In the genomic region with DNA sequence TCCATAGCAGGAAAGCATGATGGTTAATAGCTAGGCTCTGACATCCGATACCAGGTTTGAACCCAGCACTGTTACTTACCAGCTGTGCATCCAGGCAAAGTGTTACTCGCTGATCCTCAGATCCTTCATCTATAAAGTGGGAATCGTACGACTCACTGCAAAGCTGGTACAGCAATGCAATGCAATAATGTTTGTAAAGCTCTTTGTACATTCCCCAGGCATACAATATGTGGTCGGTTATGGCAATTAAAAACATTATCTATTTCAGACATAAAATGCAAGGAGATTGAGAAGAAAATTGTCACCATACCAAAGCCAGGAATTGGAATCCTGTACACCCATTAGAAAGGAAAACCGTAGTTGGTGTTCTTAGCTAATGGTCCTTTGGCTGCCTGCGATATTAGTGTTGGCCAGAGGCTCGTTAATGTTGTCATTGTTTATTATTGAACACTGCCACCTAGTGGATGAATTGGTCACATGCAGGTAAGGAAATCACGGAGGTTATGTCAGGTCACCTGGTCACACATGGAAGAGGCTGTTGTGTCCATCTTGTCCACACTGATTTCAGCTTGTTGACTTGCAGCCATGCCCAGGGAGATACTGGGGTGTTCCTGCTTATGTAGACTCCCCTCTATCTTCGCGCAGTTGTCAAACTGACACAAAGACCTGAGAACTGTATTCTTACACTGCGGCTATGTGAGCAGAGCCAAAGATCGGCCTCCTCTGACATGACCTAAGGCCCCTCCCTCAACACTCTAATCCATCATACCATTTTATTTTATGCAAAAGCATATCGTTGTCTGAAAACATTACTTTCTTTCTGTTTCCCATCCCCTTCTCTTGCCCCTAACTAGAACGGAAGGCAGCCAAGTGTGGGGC, we compare ENCODE assay signal across 8 cellular contexts.
DNase-seq lines count a peak whose midpoint lies in the region; ATAC-seq and TF ChIP-seq lines count a peak whose summit lies in the region.

No MANE protein-coding gene starts in this region.

- no peak overlapping the region for H3K4me2 ChIP-seq in GM23338

- no peak for TF ChIP-seq POLR2A in vagina (IDR thresholded peaks at IDR 0.05)

- no peaks in the 10 kb centered on the region for H3F3A ChIP-seq in GM23338 (replicated peaks; ENCODE audit: low read depth)

- no peaks in the 10 kb centered on the region for H3K9me3 Mint-ChIP-seq in GM23338
- H3K9me3 Mint-ChIP-seq in activated T-helper 1 cell treated with anti-CD3 and anti-CD28 coated beads, Interleukin-12 subunit alpha, Interleukin-12 subunit beta, Interleukin-2, Interleukin-4 antibody, amounts not matched to agents 30 ng/mL and 10 ng/mL and 1 ng/mL, durations not matched to agents 14 hours and 24 hours and 36 hours = no peaks in the 10 kb centered on the region

- H3K4me3 ChIP-seq in GM23338 = no peak overlapping the region
- no peak overlapping the region for H3K4me3 ChIP-seq in fibroblast of villous mesenchyme (ENCODE audit: low read depth, low read length)
- no peak overlapping the region for H3K4me3 ChIP-seq in vagina

- H3K4me3 Mint-ChIP-seq in GM23338 = no peak overlapping the region
- no peak overlapping the region for H3K4me3 Mint-ChIP-seq in activated T-helper 1 cell treated with anti-CD3 and anti-CD28 coated beads, Interleukin-12 subunit alpha, Interleukin-12 subunit beta, Interleukin-2, Interleukin-4 antibody, amounts not matched to agents 30 ng/mL and 10 ng/mL and 1 ng/mL, durations not matched to agents 14 hours and 24 hours and 36 hours

- H3K4me1 Mint-ChIP-seq in GM23338 = peaks cover 2% of the 10 kb centered on the region
- H3K4me1 Mint-ChIP-seq in activated T-helper 1 cell treated with anti-CD3 and anti-CD28 coated beads, Interleukin-12 subunit alpha, Interleukin-12 subunit beta, Interleukin-2, Interleukin-4 antibody, amounts not matched to agents 30 ng/mL and 10 ng/mL and 1 ng/mL, durations not matched to agents 14 hours and 24 hours and 36 hours (ENCODE audit: low read depth) = no peaks in the 10 kb centered on the region

- H4K20me1 ChIP-seq in GM23338 (replicated peaks; ENCODE audit: insufficient read depth) = no peaks in the 10 kb centered on the region

- H3K36me3 ChIP-seq in GM23338 (ENCODE audit: insufficient read depth) (no peaks in the 10 kb centered on the region), vagina (no peaks in the 10 kb centered on the region)

- H3K9me2 ChIP-seq in GM23338 (ENCODE audit: insufficient read depth) = no peaks in the 10 kb centered on the region

- in situ Hi-C loops in KBM-7 (cut with MboI; ENCODE audit: low pct_unique_long_range_greater_than_20kb, low sequenced_read_pairs) = loop anchor here (10.0 to 25.0 kb wide), 2 partner anchors 304 to 421 kb away; no protein-coding TSS in a partner anchor

- intact Hi-C loops in activated T-helper 1 cell treated with anti-CD3 and anti-CD28 coated beads, Interleukin-12 subunit alpha, Interleukin-12 subunit beta, Interleukin-2, Interleukin-4 antibody, amounts not matched to agents 30 ng/mL and 10 ng/mL and 1 ng/mL, durations not matched to agents 14 hours and 24 hours and 36 hours (cut with micrococcal nuclease) = loop anchor here (1.0 to 10.0 kb wide), 5 partner anchors 219 to 433 kb away; no protein-coding TSS in a partner anchor
- intact Hi-C loops in vagina (cut with DNase I) = loop anchor here (5.0 kb wide), 1 partner anchor 424 kb away; no protein-coding TSS in a partner anchor

- no peaks in the 10 kb centered on the region for H3K9me3 ChIP-seq in vagina

- DNase-seq in GM03348 (ENCODE audit: low spot score) (peak; percentile 77), GM23338 (ENCODE audit: low spot score) (peak; percentile 88), KBM-7 (peak; percentile 81), OCI-M1 (lab: John Stamatoyannopoulos, UW) (peak; percentile 81), fibroblast of villous mesenchyme (ENCODE audit: low read depth) (peak; percentile 78), occipital lobe (lab: John Stamatoyannopoulos, UW) (peak; percentile 23), vagina (ENCODE audit: extremely low spot score in 2 of 2) (no peak)
- DNase-seq in activated T-helper 1 cell treated with anti-CD3 and anti-CD28 coated beads, Interleukin-12 subunit alpha, Interleukin-12 subunit beta, Interleukin-2, Interleukin-4 antibody, amounts not matched to agents 30 ng/mL and 10 ng/mL and 1 ng/mL, durations not matched to agents 14 hours and 24 hours and 36 hours (ENCODE audit: low spot score) = peak; percentile 29

- no peaks in the 10 kb centered on the region for H3K4me1 ChIP-seq in GM23338 (ENCODE audit: insufficient read depth)
- no peaks in the 10 kb centered on the region for H3K4me1 ChIP-seq in vagina

- H3K79me2 ChIP-seq in GM23338 (replicated peaks; ENCODE audit: insufficient read depth) = no peaks in the 10 kb centered on the region

- no peak overlapping the region for H3K27ac ChIP-seq in GM23338 (ENCODE audit: low read depth)
- no peak overlapping the region for H3K27ac ChIP-seq in vagina

- ATAC-seq in GM23338 = peak; percentile 96

- H3K36me3 Mint-ChIP-seq in GM23338 (ENCODE audit: low read depth) = no peaks in the 10 kb centered on the region
- H3K36me3 Mint-ChIP-seq in activated T-helper 1 cell treated with anti-CD3 and anti-CD28 coated beads, Interleukin-12 subunit alpha, Interleukin-12 subunit beta, Interleukin-2, Interleukin-4 antibody, amounts not matched to agents 30 ng/mL and 10 ng/mL and 1 ng/mL, durations not matched to agents 14 hours and 24 hours and 36 hours (ENCODE audit: low read depth) = no peaks in the 10 kb centered on the region

- peaks cover 2% of the 10 kb centered on the region for H3K27me3 Mint-ChIP-seq in GM23338 (ENCODE audit: insufficient read depth, low read depth, poor library complexity)
- no peaks in the 10 kb centered on the region for H3K27me3 Mint-ChIP-seq in activated T-helper 1 cell treated with anti-CD3 and anti-CD28 coated beads, Interleukin-12 subunit alpha, Interleukin-12 subunit beta, Interleukin-2, Interleukin-4 antibody, amounts not matched to agents 30 ng/mL and 10 ng/mL and 1 ng/mL, durations not matched to agents 14 hours and 24 hours and 36 hours (ENCODE audit: insufficient read depth)

- TF ChIP-seq CTCF in GM23338 (conservative IDR thresholded peaks at IDR 0.05; ENCODE audit: low read depth in 2 of 2) = peak; percentile 76 to 96
- peak; percentile 80 for TF ChIP-seq CTCF in fibroblast of villous mesenchyme (IDR thresholded peaks at IDR 0.05; ENCODE audit: insufficient read depth, low read depth, low read length)
- TF ChIP-seq CTCF in vagina (IDR thresholded peaks at IDR 0.05) = peak; percentile 71 to 83 (median 78)

- H3K27me3 ChIP-seq in GM23338 (ENCODE audit: insufficient read depth) (no peaks in the 10 kb centered on the region), vagina (no peaks in the 10 kb centered on the region)

- H3K27ac Mint-ChIP-seq in GM23338 = no peak overlapping the region
- H3K27ac Mint-ChIP-seq in activated T-helper 1 cell treated with anti-CD3 and anti-CD28 coated beads, Interleukin-12 subunit alpha, Interleukin-12 subunit beta, Interleukin-2, Interleukin-4 antibody, amounts not matched to agents 30 ng/mL and 10 ng/mL and 1 ng/mL, durations not matched to agents 14 hours and 24 hours and 36 hours = no peak overlapping the region

- H2AFZ ChIP-seq in GM23338 = no peak overlapping the region

TF ChIP-seq in GM23338, 12 proteins besides CTCF, POLR2A, EP300 and RAD21 (continues in another document):
- TF ChIP-seq POLR2AphosphoS5 (IDR thresholded peaks at IDR 0.05; ENCODE audit: low read depth) (no peak), ZNF114 (CRISPR knock-in tag; IDR thresholded peaks at IDR 0.05) (no peak), ZNF331 (CRISPR knock-in tag; IDR thresholded peaks at IDR 0.05; ENCODE audit: low read depth) (no peak), CREB1 (CRISPR knock-in tag; IDR thresholded peaks at IDR 0.05; ENCODE audit: low read depth) (no peak), EZH2 (IDR thresholded peaks at IDR 0.05; ENCODE audit: low read depth, unreplicated experiment) (no peak), EZH2phosphoT487 (IDR thresholded peaks at IDR 0.05; ENCODE audit: unreplicated experiment) (no peak), STAT1 (IDR thresholded peaks at IDR 0.05; ENCODE audit: unreplicated experiment) (no peak), JUNB (IDR thresholded peaks at IDR 0.05; ENCODE audit: unreplicated experiment) (no peak), NANOG (IDR thresholded peaks at IDR 0.05; ENCODE audit: borderline replicate concordance) (no peak)
- TF ChIP-seq, protein P1, sequence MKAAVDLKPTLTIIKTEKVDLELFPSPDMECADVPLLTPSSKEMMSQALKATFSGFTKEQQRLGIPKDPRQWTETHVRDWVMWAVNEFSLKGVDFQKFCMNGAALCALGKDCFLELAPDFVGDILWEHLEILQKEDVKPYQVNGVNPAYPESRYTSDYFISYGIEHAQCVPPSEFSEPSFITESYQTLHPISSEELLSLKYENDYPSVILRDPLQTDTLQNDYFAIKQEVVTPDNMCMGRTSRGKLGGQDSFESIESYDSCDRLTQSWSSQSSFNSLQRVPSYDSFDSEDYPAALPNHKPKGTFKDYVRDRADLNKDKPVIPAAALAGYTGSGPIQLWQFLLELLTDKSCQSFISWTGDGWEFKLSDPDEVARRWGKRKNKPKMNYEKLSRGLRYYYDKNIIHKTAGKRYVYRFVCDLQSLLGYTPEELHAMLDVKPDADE (IDR thresholded peaks at IDR 0.05) = no peak
- TF ChIP-seq, protein P2, sequence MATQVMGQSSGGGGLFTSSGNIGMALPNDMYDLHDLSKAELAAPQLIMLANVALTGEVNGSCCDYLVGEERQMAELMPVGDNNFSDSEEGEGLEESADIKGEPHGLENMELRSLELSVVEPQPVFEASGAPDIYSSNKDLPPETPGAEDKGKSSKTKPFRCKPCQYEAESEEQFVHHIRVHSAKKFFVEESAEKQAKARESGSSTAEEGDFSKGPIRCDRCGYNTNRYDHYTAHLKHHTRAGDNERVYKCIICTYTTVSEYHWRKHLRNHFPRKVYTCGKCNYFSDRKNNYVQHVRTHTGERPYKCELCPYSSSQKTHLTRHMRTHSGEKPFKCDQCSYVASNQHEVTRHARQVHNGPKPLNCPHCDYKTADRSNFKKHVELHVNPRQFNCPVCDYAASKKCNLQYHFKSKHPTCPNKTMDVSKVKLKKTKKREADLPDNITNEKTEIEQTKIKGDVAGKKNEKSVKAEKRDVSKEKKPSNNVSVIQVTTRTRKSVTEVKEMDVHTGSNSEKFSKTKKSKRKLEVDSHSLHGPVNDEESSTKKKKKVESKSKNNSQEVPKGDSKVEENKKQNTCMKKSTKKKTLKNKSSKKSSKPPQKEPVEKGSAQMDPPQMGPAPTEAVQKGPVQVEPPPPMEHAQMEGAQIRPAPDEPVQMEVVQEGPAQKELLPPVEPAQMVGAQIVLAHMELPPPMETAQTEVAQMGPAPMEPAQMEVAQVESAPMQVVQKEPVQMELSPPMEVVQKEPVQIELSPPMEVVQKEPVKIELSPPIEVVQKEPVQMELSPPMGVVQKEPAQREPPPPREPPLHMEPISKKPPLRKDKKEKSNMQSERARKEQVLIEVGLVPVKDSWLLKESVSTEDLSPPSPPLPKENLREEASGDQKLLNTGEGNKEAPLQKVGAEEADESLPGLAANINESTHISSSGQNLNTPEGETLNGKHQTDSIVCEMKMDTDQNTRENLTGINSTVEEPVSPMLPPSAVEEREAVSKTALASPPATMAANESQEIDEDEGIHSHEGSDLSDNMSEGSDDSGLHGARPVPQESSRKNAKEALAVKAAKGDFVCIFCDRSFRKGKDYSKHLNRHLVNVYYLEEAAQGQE (IDR thresholded peaks at IDR 0.05; ENCODE audit: unreplicated experiment) = no peak

Comparison
In these comparisons a context has a peak if more than half of its experiments do, and no peak if none do; other contexts are left out.
1. DNase-seq: peak in GM03348 (single experiment), GM23338 (single experiment), KBM-7 (single experiment), OCI-M1 (single experiment), activated T-helper 1 cell treated with anti-CD3 and anti-CD28 coated beads, Interleukin-12 subunit alpha, Interleukin-12 subunit beta, Interleukin-2, Interleukin-4 antibody, amounts not matched to agents 30 ng/mL and 10 ng/mL and 1 ng/mL, durations not matched to agents 14 hours and 24 hours and 36 hours (single experiment), fibroblast of villous mesenchyme (single experiment) and occipital lobe (single experiment); none in vagina (0 of 2).
2. Peak in every context shown above with its lines, with median percentiles within 50 percentile points of each other: CTCF ChIP-seq.